In the genomic region with DNA sequence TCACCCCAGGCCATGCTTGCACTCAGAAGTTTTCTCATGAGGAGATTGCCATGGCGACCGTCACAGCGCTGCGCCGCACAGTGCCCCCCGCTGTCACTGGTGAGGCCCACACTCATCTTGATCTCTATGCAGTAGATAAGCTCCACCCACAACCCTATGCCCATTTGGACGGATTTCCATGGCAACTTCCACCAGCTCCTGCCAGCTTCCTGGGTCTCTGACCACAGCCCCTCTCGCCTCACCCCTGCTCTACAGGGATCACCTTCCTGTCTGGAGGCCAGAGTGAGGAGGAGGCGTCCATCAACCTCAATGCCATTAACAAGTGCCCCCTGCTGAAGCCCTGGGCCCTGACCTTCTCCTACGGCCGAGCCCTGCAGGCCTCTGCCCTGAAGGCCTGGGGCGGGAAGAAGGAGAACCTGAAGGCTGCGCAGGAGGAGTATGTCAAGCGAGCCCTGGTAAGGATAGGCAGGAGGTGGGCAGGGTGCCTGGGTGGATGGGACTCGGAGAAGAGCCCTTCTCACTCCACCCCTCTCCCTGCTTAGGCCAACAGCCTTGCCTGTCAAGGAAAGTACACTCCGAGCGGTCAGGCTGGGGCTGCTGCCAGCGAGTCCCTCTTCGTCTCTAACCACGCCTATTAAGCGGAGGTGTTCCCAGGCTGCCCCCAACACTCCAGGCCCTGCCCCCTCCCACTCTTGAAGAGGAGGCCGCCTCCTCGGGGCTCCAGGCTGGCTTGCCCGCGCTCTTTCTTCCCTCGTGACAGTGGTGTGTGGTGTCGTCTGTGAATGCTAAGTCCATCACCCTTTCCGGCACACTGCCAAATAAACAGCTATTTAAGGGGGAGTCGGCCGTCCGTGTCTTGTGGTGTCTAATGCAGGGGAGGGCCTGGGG, we compare ENCODE assay signal across 10 cellular contexts. TPM values are rescaled to one million over a fixed set of nuclear protein-coding genes. Genes with fewer than 3 reads are reported as not detected.
DNase-seq lines count a peak whose midpoint lies in the region; ATAC-seq and TF ChIP-seq lines count a peak whose summit lies in the region.
"Had no signal": no experiment of that assay in that cellular context is flagged by ENCODE, and none has a peak within 500 bp of the region (broad histone marks: within the 10 kb centered on the region; RNA-seq: fewer than 3 reads in every experiment).

No MANE protein-coding gene starts in this region.

- H3K27me3 ChIP-seq in IMR-90 (ENCODE audit: control insufficient read depth, insufficient read depth, low read length) (no peaks in the 10 kb centered on the region), mammary epithelial cell (ENCODE audit: insufficient read depth, low read length) (no peaks in the 10 kb centered on the region)

- H3K9me3 Mint-ChIP-seq in nephron = no peaks in the 10 kb centered on the region
- H3K9me3 Mint-ChIP-seq in natural killer cell = no peaks in the 10 kb centered on the region

- no peak overlapping the region for H2BK5ac ChIP-seq in IMR-90 (ENCODE audit: low read depth, low read length, poor library complexity, severe bottlenecking)

- TF ChIP-seq CTCF in AG09309 (IDR thresholded peaks at IDR 0.05; ENCODE audit: control insufficient read depth, insufficient read depth, low read depth, low read length, missing control alignments) (no peak), IMR-90 (conservative IDR thresholded peaks at IDR 0.05; ENCODE audit: low read depth, low read length) (no peak), mammary epithelial cell (conservative IDR thresholded peaks at IDR 0.05 in 1 of 2, IDR thresholded peaks at IDR 0.05 in 1 of 2; ENCODE audit: extremely low read depth in 1 of 2, insufficient read depth in 1 of 2, low read depth in 1 of 2, low read length in 2 of 2) (no peak), nephron (IDR thresholded peaks at IDR 0.05; ENCODE audit: unreplicated experiment in 3 of 3) (no peak), natural killer cell (IDR thresholded peaks at IDR 0.05) (no peak)

- TF ChIP-seq RAD21 in IMR-90 (IDR thresholded peaks at IDR 0.05; ENCODE audit: low read length) = no peak

- no peak overlapping the region for H4K91ac ChIP-seq in IMR-90 (ENCODE audit: insufficient read depth, low read depth, low read length)

- H3K79me1 ChIP-seq in IMR-90 (ENCODE audit: low read depth in 1 of 2, low read length in 2 of 2) = peaks cover 16 to 55% of the 10 kb centered on the region in 2 experiments

- H2BK15ac ChIP-seq in IMR-90 (ENCODE audit: low read depth, low read length) = no peak overlapping the region

- POLR2A ChIA-PET in IMR-90 (lab: Charles Lee; ENCODE audit: unreplicated experiment) = no interaction called here

- H3K4me3 ChIP-seq in AG09309 (ENCODE audit: control insufficient read depth, low read depth, low read length) (peak overlapping the region; percentile 4; the same call in 1 of the 2 replicates), IMR-90 (ENCODE audit: insufficient read depth, low read depth, low read length) (no peak overlapping the region), mammary epithelial cell (replicated peaks in 1 of 3; ENCODE audit: insufficient read depth in 1 of 3, low read depth in 2 of 3, low read length in 3 of 3) (no peak overlapping the region)

- dilution Hi-C loops in IMR-90 (cut with HindIII; ENCODE audit: low sequenced_read_pairs, unreplicated experiment) = no loop called here
- dilution Hi-C loops in mammary epithelial cell (cut with HindIII; ENCODE audit: low sequenced_read_pairs) = no loop called here

- H3K36me3 ChIP-seq in IMR-90 (ENCODE audit: control insufficient read depth, insufficient read depth, low read length) (peaks cover 61% of the 10 kb centered on the region), mammary epithelial cell (ENCODE audit: insufficient read depth, low read length) (peaks cover 51% of the 10 kb centered on the region)

- H3K27ac Mint-ChIP-seq in nephron = peak overlapping the region; percentile 55 to 66 (median 57)
- H3K27ac Mint-ChIP-seq in natural killer cell = peak overlapping the region in 1 of 2 donors; percentile 59

- intact Hi-C loops in IMR-90 (cut with micrococcal nuclease) (no loop called here), mammary epithelial cell (cut with micrococcal nuclease) (loop anchor here (2.0 to 10.0 kb wide), 4 partner anchors 55 to 565 kb away; partner anchors contain the start of genes HIRIP3 and INO80E), natural killer cell (cut with micrococcal nuclease) (loop anchor here (10.0 kb wide), 1 partner anchor 335 kb away; the partner anchor contains the start of gene ZNF771)

- 0 out of 2 replicates have a peak overlapping the region, but pooled peaks have one; percentile 48 for H3K23ac ChIP-seq in IMR-90 (ENCODE audit: low read depth, low read length)

- no peak overlapping the region for H4K5ac ChIP-seq in IMR-90 (ENCODE audit: low read depth, low read length)

- ATAC-seq in IMR-90 (ENCODE audit: low read depth) = no peak
- no peak for ATAC-seq in natural killer cell

- H3K9me1 ChIP-seq in IMR-90 (ENCODE audit: insufficient read depth, low read length) = peaks cover 19% of the 10 kb centered on the region

- 80% methylated on average over 1 of the region's 31 CpGs; no CpG with 5 or more reads in 1 of the 2 experiments for WGBS in IMR-90 (ENCODE audit: extremely low coverage in 2 of 2, insufficient read length in 1 of 2), 2 experiments
- WGBS in mammary epithelial cell (ENCODE audit: low coverage, missing lambda C conversion rate) = 60% methylated on average over 27 of the region's 31 CpGs

- no peak overlapping the region for H2BK20ac ChIP-seq in IMR-90 (ENCODE audit: low read depth, low read length)

- H3K27ac ChIP-seq in IMR-90 (ENCODE audit: insufficient read depth, low read length) (no peak overlapping the region), mammary epithelial cell (ENCODE audit: insufficient read depth, low read depth, low read length) (no peak overlapping the region)

- H3K9me3 ChIP-seq in IMR-90 (ENCODE audit: control insufficient read depth, insufficient read depth, low read length) (no peaks in the 10 kb centered on the region), mammary epithelial cell (replicated peaks; ENCODE audit: insufficient read depth, low read length) (no peaks in the 10 kb centered on the region)

- H3K4ac ChIP-seq in IMR-90 (ENCODE audit: low read depth, low read length) = no peak overlapping the region

- no peak overlapping the region for H4K8ac ChIP-seq in IMR-90 (ENCODE audit: low read depth in 2 of 2, low read length in 2 of 2)

- no peak overlapping the region for H3K9ac ChIP-seq in IMR-90 (ENCODE audit: low read depth, low read length)
- no peak overlapping the region for H3K9ac ChIP-seq in mammary epithelial cell (ENCODE audit: insufficient read depth, low read length)

- peak overlapping the region; percentile 12; the same call in 1 of the 2 replicates for H3K4me2 ChIP-seq in IMR-90 (ENCODE audit: low read depth, low read length)
- peak overlapping the region; percentile 59 for H3K4me2 ChIP-seq in mammary epithelial cell (ENCODE audit: insufficient read depth, low read depth, low read length)

- H3K18ac ChIP-seq in IMR-90 (ENCODE audit: low read depth, low read length) = no peak overlapping the region

- DNase-seq in AG09309 (ENCODE audit: low read depth) (no peak), IMR-90 (no peak), mammary epithelial cell (no peak), NAMALWA (ENCODE audit: low spot score) (no peak), NCI-H2107 (lab: John Stamatoyannopoulos, UW) (no peak), natural killer cell (no peak)
- DNase-seq in activated effector memory CD4-positive, alpha-beta T cell treated with anti-CD3 and anti-CD28 coated beads, Interleukin-2, amount 50 U/mL, for 16 hours = no peak
- DNase-seq: activated CD4-positive, CD25-positive, alpha-beta regulatory T cell treated with anti-CD3 and anti-CD28 coated beads, Interleukin-2, amount 50 U/mL, for 72 hours had no signal

- CTCF ChIA-PET in IMR-90 (lab: Yijun Ruan, JAX) = no interaction called here
- CTCF ChIA-PET in mammary epithelial cell (lab: Charles Lee; ENCODE audit: low non-redundant PET) = no interaction called here

- H3K4me1 Mint-ChIP-seq in nephron = peaks cover 34% of the 10 kb centered on the region
- peaks cover 25 to 50% of the 10 kb centered on the region in 2 donors for H3K4me1 Mint-ChIP-seq in natural killer cell

- H3K4me1 ChIP-seq in IMR-90 (ENCODE audit: control insufficient read depth, insufficient read depth, low read length) = peaks cover 19% of the 10 kb centered on the region
- peaks cover 25% of the 10 kb centered on the region for H3K4me1 ChIP-seq in mammary epithelial cell (ENCODE audit: insufficient read depth, low read length)

- H2BK120ac ChIP-seq in IMR-90 (ENCODE audit: low read depth, low read length) = no peak overlapping the region

- peak overlapping the region; percentile 89 for H2AK9ac ChIP-seq in IMR-90 (replicated peaks; ENCODE audit: low read depth, low read length, poor library complexity)

- H3K79me2 ChIP-seq in mammary epithelial cell (ENCODE audit: insufficient read depth, low read length) = peaks cover 60% of the 10 kb centered on the region

- TF ChIP-seq POLR2A in IMR-90 (IDR thresholded peaks at IDR 0.05; ENCODE audit: low read depth, low read length) = no peak; the same call in 1 of the 2 replicates

- H3K56ac ChIP-seq in IMR-90 (ENCODE audit: extremely low read depth, insufficient read depth, low read length) = no peak overlapping the region

- H3K27me3 Mint-ChIP-seq in nephron (ENCODE audit: low read depth) (no peaks in the 10 kb centered on the region), natural killer cell (ENCODE audit: low read depth in 2 of 2) (no peaks in the 10 kb centered on the region)

- H4K20me1 ChIP-seq in IMR-90 (ENCODE audit: insufficient read depth, low read length) (peaks cover 65% of the 10 kb centered on the region), mammary epithelial cell (ENCODE audit: insufficient read depth, low read length) (peaks cover 10% of the 10 kb centered on the region)

- in situ Hi-C loops in IMR-90 (cut with MboI; ENCODE audit: low sequenced_read_pairs) (loop anchor here (10.0 kb wide), 1 partner anchor 335 kb away; the partner anchor contains the start of gene ZNF771), mammary epithelial cell (cut with MboI; ENCODE audit: low sequenced_read_pairs in 2 of 2) (no loop called here)

- H3K36me3 Mint-ChIP-seq in nephron (ENCODE audit: low read depth) = peaks cover 53% of the 10 kb centered on the region
- H3K36me3 Mint-ChIP-seq in natural killer cell = no peaks in the 10 kb centered on the region

- H3K14ac ChIP-seq in IMR-90 (replicated peaks; ENCODE audit: low read depth, low read length) = no peak overlapping the region

- peak overlapping the region; percentile 48 to 83 (median 65) for H3K4me3 Mint-ChIP-seq in nephron
- no peak overlapping the region for H3K4me3 Mint-ChIP-seq in natural killer cell

- TSS peak; percentile 86 for BruUV-seq in IMR-90 (replicated peaks; lab: Mats Ljungman, UMichigan)
- BruUV-seq in mammary epithelial cell (replicated peaks; lab: Mats Ljungman, UMichigan) = TSS peak; percentile 27

- H2AFZ ChIP-seq in IMR-90 (replicated peaks; ENCODE audit: low read length, poor library complexity) (peak overlapping the region; percentile 39), mammary epithelial cell (ENCODE audit: low read depth, low read length) (no peak overlapping the region)

- H2AK5ac ChIP-seq in IMR-90 (ENCODE audit: low read depth, low read length) = no peak overlapping the region

RNA-seq across cellular contexts. Expression of gene ALDOA, which starts 4.3 kb away (rescaled TPM):
- total RNA-seq in IMR-90 (2012; rRNA removed) (1,576 and 1,697 TPM in 2 replicates), mammary epithelial cell (1,000 to 10,000 TPM in 1 of 2 donors, 100 to 1,000 TPM in 1; 758 to 2,329 TPM), natural killer cell (100 to 1,000 TPM; 412 to 544 (median 490) TPM)
- polyA plus RNA-seq in IMR-90 (2012; rRNA removed) (1,990 and 2,139 TPM in 2 replicates), mammary epithelial cell (2,512 TPM)
- polyA plus RNA-seq in IMR-90 (2012; cell fraction: cytosol; rRNA removed) = 1,937 and 3,090 TPM in 2 replicates
- polyA plus RNA-seq in IMR-90 (2012; cell fraction: nucleus; rRNA removed; ENCODE audit: low replicate concordance) = 1,158 and 2,042 TPM in 2 replicates
- 3,207 TPM for polyA minus RNA-seq in mammary epithelial cell

RNA-seq across cellular contexts. Expression of gene PPP4C, which starts 6.0 kb away (rescaled TPM):
- total RNA-seq in IMR-90 (2012; rRNA removed) (209 and 222 TPM in 2 replicates), mammary epithelial cell (100 to 1,000 TPM; 125 to 221 TPM), natural killer cell (100 to 1,000 TPM; 119 to 132 (median 130) TPM)
- polyA plus RNA-seq in IMR-90 (2012; rRNA removed) (200 and 202 TPM in 2 replicates), mammary epithelial cell (193 TPM)
- polyA plus RNA-seq in IMR-90 (2012; cell fraction: cytosol; rRNA removed) = 191 and 310 TPM in 2 replicates
- polyA plus RNA-seq in IMR-90 (2012; cell fraction: nucleus; rRNA removed; ENCODE audit: low replicate concordance) = 247 and 358 TPM in 2 replicates
- 303 TPM for polyA minus RNA-seq in mammary epithelial cell

RNA-seq across cellular contexts. Expression of gene TBX6, which starts 21.9 kb away (rescaled TPM):
- total RNA-seq in IMR-90 (2012; rRNA removed) = not detected in 2 replicates
- 0.06 and 0.10 TPM in 2 replicates for polyA plus RNA-seq in IMR-90 (2012; rRNA removed)
- polyA plus RNA-seq in IMR-90 (2012; cell fraction: cytosol; rRNA removed) = 0.02 TPM in 1 of 2 replicates, not detected in the other
- polyA plus RNA-seq in IMR-90 (2012; cell fraction: nucleus; rRNA removed; ENCODE audit: low replicate concordance) = 0.06 and 0.16 TPM in 2 replicates
- under 1 TPM in 1 of 2 donors, not detected in 1; 0.73 TPM for total RNA-seq in mammary epithelial cell
- polyA plus RNA-seq in mammary epithelial cell = 0.05 TPM
- polyA minus RNA-seq in mammary epithelial cell = not detected
- 1 to 10 TPM in 1 of 3 donors, under 1 TPM in 2; 0.91 to 1.1 (median 0.98) TPM for total RNA-seq in natural killer cell

RNA-seq across cellular contexts. Expression of gene YPEL3, which starts 26.2 kb away (rescaled TPM):
- 1.1 and 3.1 TPM in 2 replicates for total RNA-seq in IMR-90 (2012; rRNA removed)
- 25.6 and 33.3 TPM in 2 replicates for polyA plus RNA-seq in IMR-90 (2012; rRNA removed)
- polyA plus RNA-seq in IMR-90 (2012; cell fraction: cytosol; rRNA removed) = 34.8 and 76.0 TPM in 2 replicates
- 93.1 and 115 TPM in 2 replicates for polyA plus RNA-seq in IMR-90 (2012; cell fraction: nucleus; rRNA removed; ENCODE audit: low replicate concordance)
- total RNA-seq in mammary epithelial cell = 10 to 100 TPM in 1 of 2 donors, 1 to 10 TPM in 1; 9.5 to 25.8 TPM
- 16.3 TPM for polyA plus RNA-seq in mammary epithelial cell
- 19.2 TPM for polyA minus RNA-seq in mammary epithelial cell
- 100 to 1,000 TPM; 148 to 177 (median 160) TPM for total RNA-seq in natural killer cell

RNA-seq across cellular contexts. Expression of gene TLCD3B, which starts 38.7 kb away (rescaled TPM):
- not detected in 2 replicates for total RNA-seq in IMR-90 (2012; rRNA removed)
- 0.14 and 0.19 TPM in 2 replicates for polyA plus RNA-seq in IMR-90 (2012; rRNA removed)
- 0.15 and 0.20 TPM in 2 replicates for polyA plus RNA-seq in IMR-90 (2012; cell fraction: cytosol; rRNA removed)
- 0.37 and 1.2 TPM in 2 replicates for polyA plus RNA-seq in IMR-90 (2012; cell fraction: nucleus; rRNA removed; ENCODE audit: low replicate concordance)
- total RNA-seq in mammary epithelial cell = not detected
- polyA plus RNA-seq in mammary epithelial cell = 0.15 TPM
- polyA minus RNA-seq in mammary epithelial cell = not detected
- 1 to 10 TPM in 2 of 3 donors, under 1 TPM in 1; 0.88 to 2.0 (median 1.7) TPM for total RNA-seq in natural killer cell
- total RNA-seq: mucosa of gallbladder had no signal
